Comparison of ENCODE assay signal across 8 cellular contexts in the genomic region with DNA sequence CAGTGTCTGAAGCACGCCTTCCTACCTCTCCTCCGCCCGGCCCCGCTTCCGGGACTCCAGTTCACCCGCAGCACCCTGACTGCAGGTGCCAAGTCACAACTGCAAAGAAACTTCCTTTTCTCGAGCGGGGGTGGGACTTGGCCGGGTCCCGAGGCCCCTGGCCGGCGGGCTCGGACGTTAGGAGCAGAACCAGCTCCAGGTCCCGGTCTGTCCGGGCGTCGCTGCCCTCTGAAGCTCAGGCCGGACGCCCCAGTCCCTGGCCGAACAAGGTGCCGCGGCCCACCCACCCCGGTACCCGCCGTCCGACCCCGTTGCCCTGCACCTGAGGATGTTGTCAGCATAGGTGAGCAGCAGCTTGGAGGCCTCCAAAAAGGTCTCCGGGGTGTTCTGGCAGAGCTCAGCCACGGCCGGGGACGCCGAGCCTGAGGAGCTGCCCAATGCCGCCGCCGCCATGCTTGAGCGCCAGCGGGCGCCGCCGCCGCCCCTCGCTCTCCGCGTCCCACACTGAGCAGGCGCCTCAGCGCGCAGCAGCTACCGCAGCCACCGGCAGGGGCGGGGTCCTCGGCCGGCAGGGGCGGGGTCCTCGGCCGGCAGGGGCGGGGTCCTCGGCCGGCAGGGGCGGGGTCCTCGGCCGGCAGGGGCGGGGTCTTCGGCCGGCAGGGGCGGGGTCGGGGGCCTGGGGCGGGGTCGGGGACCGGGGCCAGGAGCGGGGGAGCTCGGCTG. TPM values are rescaled to one million over a fixed set of nuclear protein-coding genes. Genes with fewer than 3 reads are reported as not detected.
A peak's percentile ranks its signal among the peaks of the same experiment; 100 is the strongest.
DNase-seq lines count a peak whose midpoint lies in the region; ATAC-seq and TF ChIP-seq lines count a peak whose summit lies in the region.

A gene with protein sequence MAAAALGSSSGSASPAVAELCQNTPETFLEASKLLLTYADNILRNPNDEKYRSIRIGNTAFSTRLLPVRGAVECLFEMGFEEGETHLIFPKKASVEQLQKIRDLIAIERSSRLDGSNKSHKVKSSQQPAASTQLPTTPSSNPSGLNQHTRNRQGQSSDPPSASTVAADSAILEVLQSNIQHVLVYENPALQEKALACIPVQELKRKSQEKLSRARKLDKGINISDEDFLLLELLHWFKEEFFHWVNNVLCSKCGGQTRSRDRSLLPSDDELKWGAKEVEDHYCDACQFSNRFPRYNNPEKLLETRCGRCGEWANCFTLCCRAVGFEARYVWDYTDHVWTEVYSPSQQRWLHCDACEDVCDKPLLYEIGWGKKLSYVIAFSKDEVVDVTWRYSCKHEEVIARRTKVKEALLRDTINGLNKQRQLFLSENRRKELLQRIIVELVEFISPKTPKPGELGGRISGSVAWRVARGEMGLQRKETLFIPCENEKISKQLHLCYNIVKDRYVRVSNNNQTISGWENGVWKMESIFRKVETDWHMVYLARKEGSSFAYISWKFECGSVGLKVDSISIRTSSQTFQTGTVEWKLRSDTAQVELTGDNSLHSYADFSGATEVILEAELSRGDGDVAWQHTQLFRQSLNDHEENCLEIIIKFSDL (minus strand): TSS at position 506 of the 723 bp plus-strand sequence. CDS start 53 bp downstream, at position 453.

- H2AFZ ChIP-seq in osteoblast (ENCODE audit: low read length), result peak within 1 kb of the TSS; percentile 95

- H3K9me3 ChIP-seq in osteoblast (ENCODE audit: low read depth, low read length), result no peaks in the 10 kb centered on the region

- ATAC-seq in SK-N-SH treated with all-trans-retinoic acid at 6 μM for 48 hours, result peak; percentile 98

- no peaks in the 10 kb centered on the region for H4K20me1 ChIP-seq in osteoblast (ENCODE audit: insufficient read depth, low read length)

- H3K27me3 ChIP-seq in osteoblast (ENCODE audit: insufficient read depth, low read length), result no peaks in the 10 kb centered on the region

- no peak for TF ChIP-seq CTCF in osteoblast (IDR thresholded peaks at IDR 0.05; ENCODE audit: extremely low read depth, low read depth, low read length)

- peaks cover 14% of the 10 kb centered on the region for H3K4me1 ChIP-seq in osteoblast (ENCODE audit: insufficient read depth, low read length)

- H3K4me3 ChIP-seq in osteoblast (ENCODE audit: insufficient read depth, low read length), result peak within 1 kb of the TSS; percentile 88

- DNase-seq in GDM1 (lab: John Stamatoyannopoulos, UW) (peak; percentile 80), GOT3 (lab: John Stamatoyannopoulos, UW) (peak; percentile 47), LHCN-M2 (ENCODE audit: low read depth) (peak; percentile 73), glomerular endothelial cell (ENCODE audit: extremely low read depth, low read depth, low spot score) (no peak), osteoblast (ENCODE audit: insufficient read length, low spot score, missing footprints) (peak; percentile 97)
- DNase-seq in activated naive CD4-positive, alpha-beta T cell treated with anti-CD3 and anti-CD28 coated beads, Interleukin-2, amount 50 U/mL, for 16 hours, result peak; percentile 86

- H3K27ac ChIP-seq in osteoblast (ENCODE audit: low read depth, low read length) (peak within 1 kb of the TSS; percentile 70), temporal lobe (ENCODE audit: low read depth, low read length) (peak within 1 kb of the TSS; percentile 38)

- H3K36me3 ChIP-seq in osteoblast (ENCODE audit: insufficient read depth, low read length), result no peaks in the 10 kb centered on the region

- peaks cover 39% of the 10 kb centered on the region for H3K79me2 ChIP-seq in osteoblast (ENCODE audit: insufficient read depth, low read length)

- H3K4me2 ChIP-seq in osteoblast (ENCODE audit: insufficient read depth, low read length), result peak within 1 kb of the TSS; percentile 92

TF ChIP-seq in SK-N-SH treated with all-trans-retinoic acid at 6 μM for 48 hours, 23 proteins besides CTCF, POLR2A, EP300 and RAD21:
- TF ChIP-seq ZNF565 (CRISPR knock-in tag; conservative IDR thresholded peaks at IDR 0.05; ENCODE audit: low read depth) (no peak), ZFP3 (CRISPR knock-in tag; IDR thresholded peaks at IDR 0.05) (peak; percentile 95)

RNA-seq across cellular contexts. Expression of the gene that starts here (rescaled TPM):
- total RNA-seq in LHCN-M2 (2014; rRNA removed) (23.7 and 28.3 TPM in 2 replicates), glomerular endothelial cell (22.2 and 25.6 TPM in 2 replicates), osteoblast (29.5 and 30.4 TPM in 2 replicates), temporal lobe (33.2 TPM)
- polyA plus RNA-seq in LHCN-M2 (2012), result 12.1 TPM
